Comparison of ENCODE assay signal across 8 cellular contexts in genomic region chr12:89856431-89856830, GRCh38.
DNase-seq lines count a peak whose midpoint lies in the region; ATAC-seq and TF ChIP-seq lines count a peak whose summit lies in the region.

No MANE protein-coding gene starts in this region.

- no peak overlapping the region for H4K91ac ChIP-seq in neuronal stem cell (ENCODE audit: low read depth, low read length, poor library complexity)

- peak overlapping the region; percentile 30 for H2AFZ ChIP-seq in neuronal stem cell (ENCODE audit: low read length)

- no peak overlapping the region for H3K18ac ChIP-seq in neuronal stem cell (ENCODE audit: low read length)

- H3K79me1 ChIP-seq in neuronal stem cell (ENCODE audit: low read depth, low read length) = no peaks in the 10 kb centered on the region

- no peak overlapping the region for H2BK5ac ChIP-seq in neuronal stem cell (ENCODE audit: low read length)

- ATAC-seq in HG03135 (IDR thresholded peaks at IDR 0.05; ENCODE audit: unreplicated experiment) = peak; percentile 80

- peak overlapping the region; percentile 39 to 89 (median 66) for H3K4me2 ChIP-seq in BLaER1 treated with 17β-estradiol and CSF1 and Interleukin-3, amounts not matched to agents 10 nM and 100 nM
- H3K4me2 ChIP-seq in neuronal stem cell (ENCODE audit: insufficient read depth, low read length, poor library complexity, severe bottlenecking) = no peak overlapping the region

- no peak overlapping the region for H2BK120ac ChIP-seq in neuronal stem cell (ENCODE audit: low read depth, low read length)

- peaks cover 12 to 79% (median 25%) of the 10 kb centered on the region in 10 experiments for H3K4me1 ChIP-seq in BLaER1 treated with 17β-estradiol and CSF1 and Interleukin-3, amounts not matched to agents 10 nM and 100 nM
- H3K4me1 ChIP-seq in neuronal stem cell (ENCODE audit: control insufficient read depth in 2 of 2, insufficient read depth in 1 of 2, low read depth in 1 of 2, low read length in 2 of 2) (peaks cover 0 to 6% of the 10 kb centered on the region in 2 donors), adrenal gland (replicated peaks in 1 of 2) (no peaks in the 10 kb centered on the region)

- H4K8ac ChIP-seq in neuronal stem cell (ENCODE audit: low read depth, low read length) = no peak overlapping the region

- peak overlapping the region in 10 of 11 experiments; percentile 16 to 77 (median 58); a peak in 18 of 22 replicates for H3K27ac ChIP-seq in BLaER1 treated with 17β-estradiol and CSF1 and Interleukin-3, amounts not matched to agents 10 nM and 100 nM
- H3K27ac ChIP-seq in neuronal stem cell (replicated peaks; ENCODE audit: low read length) (no peak overlapping the region), adrenal gland (no peak overlapping the region)

- no peak overlapping the region for H2AK5ac ChIP-seq in neuronal stem cell (ENCODE audit: low read depth, low read length)

- no peaks in the 10 kb centered on the region for H4K20me1 ChIP-seq in BLaER1 treated with 17β-estradiol and CSF1 and Interleukin-3, amounts not matched to agents 10 nM and 100 nM

- no peak overlapping the region for H3K14ac ChIP-seq in neuronal stem cell (ENCODE audit: low read length)

- no peaks in the 10 kb centered on the region for H3K27me3 ChIP-seq in BLaER1 treated with 17β-estradiol and CSF1 and Interleukin-3, amounts not matched to agents 10 nM and 100 nM
- H3K27me3 ChIP-seq in neuronal stem cell (ENCODE audit: control insufficient read depth in 3 of 3, insufficient read depth in 3 of 3, low read depth in 1 of 3, low read length in 3 of 3) (no peaks in the 10 kb centered on the region), adrenal gland (no peaks in the 10 kb centered on the region)

- no peak for TF ChIP-seq CTCF in adrenal gland (IDR thresholded peaks at IDR 0.05)

- peak overlapping the region in 4 of 11 experiments; percentile 2 to 60 (median 48); a peak in 6 of 22 replicates for H3K9ac ChIP-seq in BLaER1 treated with 17β-estradiol and CSF1 and Interleukin-3, amounts not matched to agents 10 nM and 100 nM
- no peak overlapping the region for H3K9ac ChIP-seq in neuronal stem cell (ENCODE audit: low read depth, low read length, poor library complexity)

- no peak for TF ChIP-seq POLR2A in adrenal gland (IDR thresholded peaks at IDR 0.05)

- DNase-seq in GM19240 (ENCODE audit: insufficient read length, low spot score) (peak; percentile 14), SW480 (ENCODE audit: low spot score) (peak; percentile 11), neuronal stem cell (ENCODE audit: low spot score) (no peak), adrenal gland (no peak), globus pallidus (ENCODE audit: low spot score) (no peak), posterior cingulate gyrus (no peak)

- H2BK15ac ChIP-seq in neuronal stem cell (ENCODE audit: low read length) = no peak overlapping the region

- H3K4ac ChIP-seq in neuronal stem cell (ENCODE audit: low read length) = no peak overlapping the region

- intact Hi-C loops in adrenal gland (cut with DNase I) (no loop called here), posterior cingulate gyrus (cut with DNase I) (no loop called here)

- H3K36me3 ChIP-seq in BLaER1 treated with 17β-estradiol and CSF1 and Interleukin-3, amounts not matched to agents 10 nM and 100 nM = no peaks in the 10 kb centered on the region
- no peaks in the 10 kb centered on the region for H3K36me3 ChIP-seq in neuronal stem cell (replicated peaks in 1 of 2; ENCODE audit: control insufficient read depth in 2 of 2, insufficient read depth in 2 of 2, low read length in 2 of 2)
- no peaks in the 10 kb centered on the region for H3K36me3 ChIP-seq in adrenal gland (replicated peaks in 1 of 2)

- no CpG with 5 or more reads among the region's 1 CpG for whole genome bisulfite sequencing in neuronal stem cell (ENCODE audit: extremely low coverage in 2 of 2, insufficient read length in 2 of 2, insufficient replicate concordance in 1 of 2), 2 donors
- 72 to 85% (median 81%) methylated on average over 1 of the region's 1 CpG for WGBS in adrenal gland, 4 donors

- no peak overlapping the region for H3K23ac ChIP-seq in neuronal stem cell (ENCODE audit: low read depth, low read length, poor library complexity)

- H2BK12ac ChIP-seq in neuronal stem cell (ENCODE audit: low read length) = no peak overlapping the region

- H3K4me3 ChIP-seq in BLaER1 treated with 17β-estradiol and CSF1 and Interleukin-3, amounts not matched to agents 10 nM and 100 nM = no peak overlapping the region
- no peak overlapping the region for H3K4me3 ChIP-seq in neuronal stem cell (ENCODE audit: low read length in 2 of 2)
- H3K4me3 ChIP-seq in adrenal gland = no peak overlapping the region

- H3K9me3 ChIP-seq in BLaER1 treated with 17β-estradiol and CSF1 and Interleukin-3, amounts not matched to agents 10 nM and 100 nM (replicated peaks in 1 of 11) = no peaks in the 10 kb centered on the region
- H3K9me3 ChIP-seq in neuronal stem cell (replicated peaks in 1 of 2; ENCODE audit: control insufficient read depth in 2 of 2, insufficient read depth in 1 of 2, low read depth in 1 of 2, low read length in 2 of 2) (no peaks in the 10 kb centered on the region), adrenal gland (replicated peaks in 1 of 3) (no peaks in the 10 kb centered on the region)

Comparison
In these comparisons a context has a peak if more than half of its experiments do, and no peak if none do; other contexts are left out.
1. H3K27ac ChIP-seq: peak in BLaER1 treated with 17β-estradiol and CSF1 and Interleukin-3, amounts not matched to agents 10 nM and 100 nM (10 of 11); none in neuronal stem cell (single experiment) and adrenal gland (0 of 5).
2. DNase-seq: peak in GM19240 (single experiment) and SW480 (single experiment); none in neuronal stem cell (single experiment), adrenal gland (0 of 7), globus pallidus (single experiment) and posterior cingulate gyrus (0 of 10).